In the genomic region with DNA sequence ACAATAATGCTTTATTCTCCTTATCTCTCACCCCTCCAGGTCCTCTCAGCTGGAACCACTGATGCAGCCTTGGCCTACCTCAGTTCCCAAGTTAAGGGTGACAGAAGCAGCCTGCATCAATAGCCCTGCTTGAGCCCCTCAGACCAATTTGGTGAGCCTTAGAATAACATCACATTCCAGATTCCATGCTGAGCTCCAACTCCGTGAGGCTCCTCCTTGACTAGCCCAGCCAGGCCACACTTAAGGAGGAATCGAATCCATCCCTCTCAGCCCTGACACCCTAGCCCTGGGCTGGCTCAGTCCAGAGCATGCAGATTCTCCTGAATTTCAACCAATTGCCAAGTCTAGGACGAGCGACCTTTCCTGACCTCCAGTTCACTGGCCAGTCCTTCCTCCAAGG, we compare ENCODE assay signal across 26 cellular contexts.
DNase-seq lines count a peak whose midpoint lies in the region; ATAC-seq, FAIRE-seq and TF ChIP-seq lines count a peak whose summit lies in the region.
"Had no signal": no experiment of that assay in that cellular context is flagged by ENCODE, and none has a peak within 500 bp of the region (broad histone marks: within the 10 kb centered on the region; RNA-seq: fewer than 3 reads in every experiment).

No MANE protein-coding gene starts in this region.

- H2AFZ ChIP-seq in GM23338 (no peak overlapping the region), astrocyte (ENCODE audit: low read depth, low read length) (no peak overlapping the region)

- TF ChIP-seq CTCF in GM23338 (conservative IDR thresholded peaks at IDR 0.05; ENCODE audit: low read depth in 2 of 2) (no peak), astrocyte (IDR thresholded peaks at IDR 0.05; ENCODE audit: insufficient read depth, low read depth, low read length) (no peak)

- no peaks in the 10 kb centered on the region for H3K9me3 ChIP-seq in astrocyte (ENCODE audit: insufficient read depth, low read depth, low read length)
- H3K9me3 ChIP-seq: BLaER1 had no signal

- FAIRE-seq in astrocyte (lab: Jason Lieb, UNC), result no peak
- no peak for FAIRE-seq in frontal cortex (lab: Jason Lieb, UNC)
- FAIRE-seq: A204.1, D721Med, GM18507, RCC 7860 had no signal

- ATAC-seq in GM23338 (peak; percentile 95), GM19035 (IDR thresholded peaks at IDR 0.05; ENCODE audit: unreplicated experiment) (no peak)
- ATAC-seq in stimulated activated effector memory CD8-positive, alpha-beta T cell treated with anti-CD3 and anti-CD28 coated beads, Interleukin-12 subunit alpha, Interleukin-12 subunit beta, amount 100 ng/mL, for 72 hours, result peak; percentile 22
- ATAC-seq: HCT116 had no signal

- no peak overlapping the region for H3K4me3 ChIP-seq in GM23338
- no peak overlapping the region for H3K4me3 ChIP-seq in astrocyte (ENCODE audit: insufficient read depth, low read depth, low read length)
- H3K4me3 ChIP-seq: BLaER1, SK-N-MC had no signal

- peak; percentile 56 for DNase-seq in GM23338 (ENCODE audit: low spot score)
- no peak for DNase-seq in astrocyte (ENCODE audit: low read depth)
- peak; percentile 22 for DNase-seq in iPS-NIHi11 (ENCODE audit: low spot score)
- no peak for DNase-seq in stimulated activated effector memory CD8-positive, alpha-beta T cell treated with anti-CD3 and anti-CD28 coated beads, Interleukin-12 subunit alpha, Interleukin-12 subunit beta, amount 100 ng/mL, for 72 hours (ENCODE audit: low spot score in 2 of 2)
- no peak for DNase-seq in frontal cortex (ENCODE audit: low spot score in 2 of 2)
- no peak for DNase-seq in A172 (ENCODE audit: low spot score)
- DNase-seq: CD4-positive, CD25-positive, alpha-beta regulatory T cell; GOT3; KBM-7; MV-4-11; NCI-H1105 treated with DMSO at 0.1 percent for 48 hours; NCI-H146; NCI-H1930; NCI-H2107; NCI-H446; NCI-H524 treated with DMSO at 0.1 percent for 48 hours; NCI-H774; SIG-M5 had no signal

- H3K27ac Mint-ChIP-seq in GM23338 (no peak overlapping the region), astrocyte (ENCODE audit: unreplicated experiment) (peak overlapping the region; percentile 22)
- H3K27ac Mint-ChIP-seq in stimulated activated effector memory CD8-positive, alpha-beta T cell treated with anti-CD3 and anti-CD28 coated beads, Interleukin-12 subunit alpha, Interleukin-12 subunit beta, amount 100 ng/mL, for 72 hours, result no peak overlapping the region
- H3K27ac Mint-ChIP-seq: CD4-positive, CD25-positive, alpha-beta regulatory T cell had no signal

- H3K36me3 Mint-ChIP-seq in GM23338 (ENCODE audit: low read depth) (no peaks in the 10 kb centered on the region), astrocyte (ENCODE audit: low read depth, unreplicated experiment) (no peaks in the 10 kb centered on the region)
- no peaks in the 10 kb centered on the region for H3K36me3 Mint-ChIP-seq in stimulated activated effector memory CD8-positive, alpha-beta T cell treated with anti-CD3 and anti-CD28 coated beads, Interleukin-12 subunit alpha, Interleukin-12 subunit beta, amount 100 ng/mL, for 72 hours
- H3K36me3 Mint-ChIP-seq: CD4-positive, CD25-positive, alpha-beta regulatory T cell had no signal

- no peak overlapping the region for H3K9ac ChIP-seq in astrocyte (ENCODE audit: low read length)
- H3K9ac ChIP-seq: BLaER1 had no signal

- H3K4me3 Mint-ChIP-seq in GM23338, result no peak overlapping the region
- H3K4me3 Mint-ChIP-seq in astrocyte (ENCODE audit: unreplicated experiment), result no peak overlapping the region
- H3K4me3 Mint-ChIP-seq in stimulated activated effector memory CD8-positive, alpha-beta T cell treated with anti-CD3 and anti-CD28 coated beads, Interleukin-12 subunit alpha, Interleukin-12 subunit beta, amount 100 ng/mL, for 72 hours, result no peak overlapping the region
- H3K4me3 Mint-ChIP-seq: CD4-positive, CD25-positive, alpha-beta regulatory T cell had no signal

- H3K27ac ChIP-seq in GM23338 (ENCODE audit: low read depth) (no peak overlapping the region), astrocyte (ENCODE audit: low read depth, low read length) (no peak overlapping the region)
- H3K27ac ChIP-seq: BLaER1, SK-N-MC had no signal

- no peaks in the 10 kb centered on the region for H4K20me1 ChIP-seq in GM23338 (replicated peaks; ENCODE audit: insufficient read depth)
- no peaks in the 10 kb centered on the region for H4K20me1 ChIP-seq in astrocyte (ENCODE audit: insufficient read depth, low read length)
- H4K20me1 ChIP-seq: BLaER1 had no signal

- no peaks in the 10 kb centered on the region for H3K27me3 ChIP-seq in GM23338 (ENCODE audit: insufficient read depth)
- H3K27me3 ChIP-seq in astrocyte (ENCODE audit: insufficient read depth, low read length), result no peaks in the 10 kb centered on the region
- H3K27me3 ChIP-seq: BLaER1 had no signal

- H3F3A ChIP-seq in GM23338 (replicated peaks; ENCODE audit: low read depth), result no peaks in the 10 kb centered on the region

- H3K79me2 ChIP-seq in GM23338 (replicated peaks; ENCODE audit: insufficient read depth), result no peaks in the 10 kb centered on the region
- no peaks in the 10 kb centered on the region for H3K79me2 ChIP-seq in astrocyte (ENCODE audit: insufficient read depth, low read length)

- H3K4me1 ChIP-seq in GM23338 (ENCODE audit: insufficient read depth) (no peaks in the 10 kb centered on the region), astrocyte (ENCODE audit: insufficient read depth, low read length) (peaks cover 4% of the 10 kb centered on the region)
- H3K4me1 ChIP-seq: BLaER1 had no signal

- no peaks in the 10 kb centered on the region for H3K9me2 ChIP-seq in GM23338 (ENCODE audit: insufficient read depth)

- H3K27me3 Mint-ChIP-seq in GM23338 (ENCODE audit: insufficient read depth, low read depth, poor library complexity), result peaks cover 5% of the 10 kb centered on the region
- H3K27me3 Mint-ChIP-seq in astrocyte (ENCODE audit: low read depth, unreplicated experiment), result no peaks in the 10 kb centered on the region

- H3K4me2 ChIP-seq in GM23338, result no peak overlapping the region
- no peak overlapping the region for H3K4me2 ChIP-seq in astrocyte (ENCODE audit: low read length)
- H3K4me2 ChIP-seq: BLaER1 had no signal

- no peaks in the 10 kb centered on the region for H3K36me3 ChIP-seq in GM23338 (ENCODE audit: insufficient read depth)
- H3K36me3 ChIP-seq in astrocyte (ENCODE audit: insufficient read depth, low read length), result no peaks in the 10 kb centered on the region
- H3K36me3 ChIP-seq: BLaER1 had no signal

- H3K4me1 Mint-ChIP-seq in GM23338 (peaks cover 11% of the 10 kb centered on the region), astrocyte (ENCODE audit: low read depth, unreplicated experiment) (peaks cover 15% of the 10 kb centered on the region)
- no peaks in the 10 kb centered on the region for H3K4me1 Mint-ChIP-seq in stimulated activated effector memory CD8-positive, alpha-beta T cell treated with anti-CD3 and anti-CD28 coated beads, Interleukin-12 subunit alpha, Interleukin-12 subunit beta, amount 100 ng/mL, for 72 hours
- H3K4me1 Mint-ChIP-seq: CD4-positive, CD25-positive, alpha-beta regulatory T cell had no signal

- H3K9me3 Mint-ChIP-seq in GM23338, result no peaks in the 10 kb centered on the region
- H3K9me3 Mint-ChIP-seq in astrocyte (ENCODE audit: unreplicated experiment), result no peaks in the 10 kb centered on the region
- H3K9me3 Mint-ChIP-seq in stimulated activated effector memory CD8-positive, alpha-beta T cell treated with anti-CD3 and anti-CD28 coated beads, Interleukin-12 subunit alpha, Interleukin-12 subunit beta, amount 100 ng/mL, for 72 hours, result no peaks in the 10 kb centered on the region

TF ChIP-seq in GM23338, 12 proteins besides CTCF, POLR2A, EP300 and RAD21:
- TF ChIP-seq EZH2phosphoT487 (IDR thresholded peaks at IDR 0.05; ENCODE audit: unreplicated experiment) (no peak), STAT1 (IDR thresholded peaks at IDR 0.05; ENCODE audit: unreplicated experiment) (no peak), ZNF114 (CRISPR knock-in tag; IDR thresholded peaks at IDR 0.05) (no peak), ZNF331 (CRISPR knock-in tag; IDR thresholded peaks at IDR 0.05; ENCODE audit: low read depth) (no peak), CREB1 (CRISPR knock-in tag; IDR thresholded peaks at IDR 0.05; ENCODE audit: low read depth) (no peak), NANOG (IDR thresholded peaks at IDR 0.05; ENCODE audit: borderline replicate concordance) (no peak)

Comparison
In these comparisons a context has a peak if more than half of its experiments do, and no peak if none do; other contexts are left out.
1. DNase-seq: peak in GM23338 (single experiment) and iPS-NIHi11 (single experiment); none in astrocyte (single experiment), stimulated activated effector memory CD8-positive, alpha-beta T cell treated with anti-CD3 and anti-CD28 coated beads, Interleukin-12 subunit alpha, Interleukin-12 subunit beta, amount 100 ng/mL, for 72 hours (0 of 2), frontal cortex (0 of 2) and A172 (single experiment).